ENCODE assay signal across 18 cellular contexts in genomic region chr17:44989552-44990138, GRCh38. TPM values are rescaled to one million over a fixed set of nuclear protein-coding genes. Genes with fewer than 3 reads are reported as not detected.
DNase-seq lines count a peak whose midpoint lies in the region; ATAC-seq and TF ChIP-seq lines count a peak whose summit lies in the region.
"Had no signal": no experiment of that assay in that cellular context is flagged by ENCODE, and none has a peak within 500 bp of the region (broad histone marks: within the 10 kb centered on the region; RNA-seq: fewer than 3 reads in every experiment).

No MANE protein-coding gene starts in this region.

- no peak for TF ChIP-seq CTCF in GM12865 (IDR thresholded peaks at IDR 0.05; ENCODE audit: insufficient read depth, low read depth, low read length, missing control alignments)
- no peak for TF ChIP-seq CTCF in brain (conservative IDR thresholded peaks at IDR 0.05)
- TF ChIP-seq CTCF in nephron (IDR thresholded peaks at IDR 0.05; ENCODE audit: unreplicated experiment in 3 of 3), result no peak

- H3K9me3 Mint-ChIP-seq in brain (no peaks in the 10 kb centered on the region), nephron (no peaks in the 10 kb centered on the region)
- H3K9me3 Mint-ChIP-seq in stimulated activated memory B cell treated with anti-CD40 and anti-IgM and Interleukin-4, amounts not matched to agents 10 μg/mL and 1 μg/mL and 100 μg/mL, for 72 hours, result peaks cover 3% of the 10 kb centered on the region
- H3K9me3 Mint-ChIP-seq: CD4-positive, alpha-beta T cell had no signal

- DNase-seq in GM12865 (ENCODE audit: low read depth), result peak; percentile 77
- no peak for DNase-seq in cerebellum (ENCODE audit: low spot score)
- DNase-seq in amygdala (lab: John Stamatoyannopoulos, UW), result no peak
- DNase-seq: ACHN; CD4-positive, alpha-beta T cell; DMS53; GM23248; KG1; NCI-H1092; NCI-H146; NCI-H2081 treated with DMSO at 0.1 percent for 48 hours; NCI-H510A treated with DMSO at 0.1 percent for 48 hours; NCI-H82; PC-9 had no signal

- H3K27me3 Mint-ChIP-seq in brain (peaks cover 11% of the 10 kb centered on the region), nephron (ENCODE audit: low read depth) (peaks cover 19% of the 10 kb centered on the region)
- peaks cover 79% of the 10 kb centered on the region for H3K27me3 Mint-ChIP-seq in stimulated activated memory B cell treated with anti-CD40 and anti-IgM and Interleukin-4, amounts not matched to agents 10 μg/mL and 1 μg/mL and 100 μg/mL, for 72 hours

- peak overlapping the region in 4 of 5 experiments; percentile 2 to 93 (median 66) for H3K27ac Mint-ChIP-seq in brain
- peak overlapping the region; percentile 13 to 30 (median 21) for H3K27ac Mint-ChIP-seq in nephron
- H3K27ac Mint-ChIP-seq in stimulated activated memory B cell treated with anti-CD40 and anti-IgM and Interleukin-4, amounts not matched to agents 10 μg/mL and 1 μg/mL and 100 μg/mL, for 72 hours, result no peak overlapping the region
- H3K27ac Mint-ChIP-seq: CD4-positive, alpha-beta T cell had no signal

- no peak overlapping the region for H3K4me3 Mint-ChIP-seq in brain
- H3K4me3 Mint-ChIP-seq in nephron, result no peak overlapping the region
- H3K4me3 Mint-ChIP-seq in stimulated activated memory B cell treated with anti-CD40 and anti-IgM and Interleukin-4, amounts not matched to agents 10 μg/mL and 1 μg/mL and 100 μg/mL, for 72 hours, result no peak overlapping the region
- H3K4me3 Mint-ChIP-seq: CD4-positive, alpha-beta T cell had no signal

- peak; percentile 52 for ATAC-seq in stimulated activated memory B cell treated with anti-CD40 and anti-IgM and Interleukin-4, amounts not matched to agents 10 μg/mL and 1 μg/mL and 100 μg/mL, for 72 hours
- no peak for ATAC-seq in GM21423 (IDR thresholded peaks at IDR 0.05; ENCODE audit: unreplicated experiment)

- H3K4me3 ChIP-seq in GM12865 (ENCODE audit: low read depth, low read length), result no peak overlapping the region
- H3K4me3 ChIP-seq: GM23248, PC-9 had no signal

- H3K4me1 Mint-ChIP-seq in brain (peaks cover 58% of the 10 kb centered on the region), nephron (peaks cover 42% of the 10 kb centered on the region)
- peaks cover 34% of the 10 kb centered on the region for H3K4me1 Mint-ChIP-seq in stimulated activated memory B cell treated with anti-CD40 and anti-IgM and Interleukin-4, amounts not matched to agents 10 μg/mL and 1 μg/mL and 100 μg/mL, for 72 hours

- H3K36me3 Mint-ChIP-seq in brain, result no peaks in the 10 kb centered on the region
- H3K36me3 Mint-ChIP-seq in nephron (ENCODE audit: low read depth), result no peaks in the 10 kb centered on the region
- H3K36me3 Mint-ChIP-seq in stimulated activated memory B cell treated with anti-CD40 and anti-IgM and Interleukin-4, amounts not matched to agents 10 μg/mL and 1 μg/mL and 100 μg/mL, for 72 hours, result no peaks in the 10 kb centered on the region

RNA-seq across cellular contexts. Expression of gene C1QL1, which starts 21.5 kb away (rescaled TPM):
- polyA plus RNA-seq in brain (ENCODE audit: insufficient read depth, low read depth, low replicate concordance), result 47.6 TPM
- total RNA-seq in cerebellum, result 4.3 TPM
- total RNA-seq: CD4-positive, alpha-beta T cell had no signal

RNA-seq across cellular contexts. Expression of gene KIF18B, which starts 42.1 kb away (rescaled TPM):
- 10.9 TPM for polyA plus RNA-seq in brain (ENCODE audit: insufficient read depth, low read depth, low replicate concordance)
- 2.5 TPM for total RNA-seq in cerebellum
